Comparison of ENCODE assay signal across 15 cellular contexts in the genomic region with DNA sequence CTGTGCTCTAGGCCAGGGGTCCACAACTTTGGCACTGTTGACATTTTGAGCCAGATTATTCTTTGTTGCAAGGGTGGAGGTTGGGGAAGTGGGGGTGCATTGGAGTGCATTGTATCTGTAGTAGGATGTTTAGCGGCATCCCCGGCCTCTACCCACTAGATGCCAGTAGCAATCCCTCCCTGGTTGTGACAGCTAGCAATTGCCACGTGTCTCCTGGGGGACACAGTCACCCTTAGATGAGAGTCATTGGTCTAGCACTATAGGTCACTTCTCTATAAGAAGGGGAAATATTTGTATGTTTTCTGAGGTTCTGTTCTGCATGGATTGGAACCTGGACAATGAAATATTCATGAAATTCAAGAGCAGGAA. TPM values are rescaled to one million over a fixed set of nuclear protein-coding genes. Genes with fewer than 3 reads are reported as not detected.
DNase-seq lines count a peak whose midpoint lies in the region; TF ChIP-seq lines count a peak whose summit lies in the region.
"Had no signal": no experiment of that assay in that cellular context is flagged by ENCODE, and none has a peak within 500 bp of the region (broad histone marks: within the 10 kb centered on the region; RNA-seq: fewer than 3 reads in every experiment).

No MANE protein-coding gene starts in this region.

- H3K27ac Mint-ChIP-seq in activated CD4-positive, alpha-beta T cell treated with anti-CD3 and anti-CD28 coated beads, Interleukin-2, amount 10 ng/mL, durations not matched to agents 24 days and 14 days, result peak overlapping the region; percentile 1
- H3K27ac Mint-ChIP-seq in nephron progenitor cell, result peak overlapping the region; percentile 92

- H3K4me3 ChIP-seq in esophagus muscularis mucosa, result no peak overlapping the region
- H3K4me3 ChIP-seq in vagina, result no peak overlapping the region
- no peak overlapping the region for H3K4me3 ChIP-seq in suprapubic skin
- H3K4me3 ChIP-seq: A549, prostate gland had no signal

- no peaks in the 10 kb centered on the region for H3K27me3 ChIP-seq in esophagus muscularis mucosa
- no peaks in the 10 kb centered on the region for H3K27me3 ChIP-seq in vagina
- no peaks in the 10 kb centered on the region for H3K27me3 ChIP-seq in suprapubic skin
- H3K27me3 ChIP-seq: brain microvascular endothelial cell had no signal

- no peaks in the 10 kb centered on the region for H3K9me3 Mint-ChIP-seq in activated CD4-positive, alpha-beta T cell treated with anti-CD3 and anti-CD28 coated beads, Interleukin-2, amount 10 ng/mL, durations not matched to agents 24 days and 14 days
- H3K9me3 Mint-ChIP-seq in nephron progenitor cell, result no peaks in the 10 kb centered on the region

- DNase-seq in activated CD4-positive, alpha-beta T cell treated with anti-CD3 and anti-CD28 coated beads, Interleukin-2, amount 10 ng/mL, durations not matched to agents 24 days and 14 days, result no peak
- DNase-seq in activated CD4-positive, alpha-beta T cell treated with anti-CD3 and anti-CD28 coated beads, Interleukin-2, amount 50 U/mL, for 1 hour, result no peak
- DNase-seq in esophagus muscularis mucosa (ENCODE audit: extremely low spot score) (no peak), nephron progenitor cell (no peak), vagina (ENCODE audit: extremely low spot score in 2 of 2) (no peak), suprapubic skin (ENCODE audit: low spot score in 2 of 2) (no peak), NCI-H1436 (lab: John Stamatoyannopoulos, UW) (no peak), iPS-NIHi11 (ENCODE audit: low spot score) (no peak)
- DNase-seq: activated naive CD4-positive, alpha-beta T cell; brain microvascular endothelial cell; NCI-H1105; NCI-H345; stimulated activated CD4-positive, alpha-beta T cell treated with anti-CD3 and anti-CD28 coated beads, Interleukin-1b, Interleukin-23, amount 100 ng/mL, for 48 hours had no signal

- WGBS in esophagus muscularis mucosa, result 64% methylated on average over 3 of the region's 3 CpGs
- WGBS in suprapubic skin, result 67% methylated on average over 3 of the region's 3 CpGs

- H3K4me1 Mint-ChIP-seq in activated CD4-positive, alpha-beta T cell treated with anti-CD3 and anti-CD28 coated beads, Interleukin-2, amount 10 ng/mL, durations not matched to agents 24 days and 14 days, result peaks cover 57% of the 10 kb centered on the region
- peaks cover 98% of the 10 kb centered on the region for H3K4me1 Mint-ChIP-seq in nephron progenitor cell

- no peaks in the 10 kb centered on the region for H3K27me3 Mint-ChIP-seq in activated CD4-positive, alpha-beta T cell treated with anti-CD3 and anti-CD28 coated beads, Interleukin-2, amount 10 ng/mL, durations not matched to agents 24 days and 14 days
- H3K27me3 Mint-ChIP-seq in nephron progenitor cell (ENCODE audit: low read depth, poor library complexity), result peaks cover 3% of the 10 kb centered on the region

- peak overlapping the region; percentile 27 to 47 (median 36) for H3K27ac ChIP-seq in esophagus muscularis mucosa (replicated peaks in 1 of 4)
- H3K27ac ChIP-seq in vagina, result peak overlapping the region; percentile 0
- no peak overlapping the region for H3K27ac ChIP-seq in suprapubic skin
- H3K27ac ChIP-seq: brain microvascular endothelial cell had no signal

- H3K9me3 ChIP-seq in esophagus muscularis mucosa (no peaks in the 10 kb centered on the region), vagina (no peaks in the 10 kb centered on the region), suprapubic skin (no peaks in the 10 kb centered on the region)
- H3K9me3 ChIP-seq: A549, prostate gland had no signal

- H3K36me3 ChIP-seq in esophagus muscularis mucosa, result no peaks in the 10 kb centered on the region
- no peaks in the 10 kb centered on the region for H3K36me3 ChIP-seq in vagina
- no peaks in the 10 kb centered on the region for H3K36me3 ChIP-seq in suprapubic skin
- H3K36me3 ChIP-seq: brain microvascular endothelial cell, prostate gland had no signal

- H3K4me3 Mint-ChIP-seq in activated CD4-positive, alpha-beta T cell treated with anti-CD3 and anti-CD28 coated beads, Interleukin-2, amount 10 ng/mL, durations not matched to agents 24 days and 14 days, result no peak overlapping the region
- H3K4me3 Mint-ChIP-seq in nephron progenitor cell, result peak overlapping the region; percentile 55

- H3K36me3 Mint-ChIP-seq in activated CD4-positive, alpha-beta T cell treated with anti-CD3 and anti-CD28 coated beads, Interleukin-2, amount 10 ng/mL, durations not matched to agents 24 days and 14 days (ENCODE audit: low read depth), result peaks cover 38% of the 10 kb centered on the region
- H3K36me3 Mint-ChIP-seq in nephron progenitor cell (ENCODE audit: low read depth), result peaks cover 31% of the 10 kb centered on the region

- TF ChIP-seq CTCF in esophagus muscularis mucosa (IDR thresholded peaks at IDR 0.05), result no peak
- no peak for TF ChIP-seq CTCF in nephron progenitor cell (IDR thresholded peaks at IDR 0.05)
- no peak for TF ChIP-seq CTCF in vagina (IDR thresholded peaks at IDR 0.05)
- no peak for TF ChIP-seq CTCF in suprapubic skin (IDR thresholded peaks at IDR 0.05)

- H3K4me1 ChIP-seq in esophagus muscularis mucosa (peaks cover 16 to 33% (median 26%) of the 10 kb centered on the region in 4 donors), vagina (peaks cover 10% of the 10 kb centered on the region), suprapubic skin (peaks cover 8% of the 10 kb centered on the region)
- H3K4me1 ChIP-seq: A549 had no signal

- TF ChIP-seq EP300 in esophagus muscularis mucosa (IDR thresholded peaks at IDR 0.05), result no peak
- TF ChIP-seq EP300 in suprapubic skin (IDR thresholded peaks at IDR 0.05), result no peak

- intact Hi-C loops in activated CD4-positive, alpha-beta T cell treated with anti-CD3 and anti-CD28 coated beads, Interleukin-2, amount 10 ng/mL, durations not matched to agents 24 days and 14 days (cut with micrococcal nuclease), result no loop called here
- intact Hi-C loops in esophagus muscularis mucosa (cut with DNase I), result no loop called here
- intact Hi-C loops in vagina (cut with DNase I), result no loop called here

- TF ChIP-seq POLR2A in esophagus muscularis mucosa (IDR thresholded peaks at IDR 0.05; ENCODE audit: low read depth), result no peak
- no peak for TF ChIP-seq POLR2A in vagina (IDR thresholded peaks at IDR 0.05)
- TF ChIP-seq POLR2A in suprapubic skin (IDR thresholded peaks at IDR 0.05), result no peak

RNA-seq across cellular contexts. Expression of gene MSI2, which starts 32.4 kb away (rescaled TPM):
- 171 and 172 TPM in 2 replicates for total RNA-seq in activated CD4-positive, alpha-beta T cell treated with anti-CD3 and anti-CD28 coated beads, Interleukin-2, amount 10 ng/mL, durations not matched to agents 24 days and 14 days
- total RNA-seq in esophagus muscularis mucosa (10 to 100 TPM; 28.8 to 39.0 (median 29.6) TPM), vagina (27.3 TPM), suprapubic skin (10 to 100 TPM; 19.7 to 35.8 (median 22.4) TPM)
